ENCODE assay signal across 1 cellular context in the genomic region with DNA sequence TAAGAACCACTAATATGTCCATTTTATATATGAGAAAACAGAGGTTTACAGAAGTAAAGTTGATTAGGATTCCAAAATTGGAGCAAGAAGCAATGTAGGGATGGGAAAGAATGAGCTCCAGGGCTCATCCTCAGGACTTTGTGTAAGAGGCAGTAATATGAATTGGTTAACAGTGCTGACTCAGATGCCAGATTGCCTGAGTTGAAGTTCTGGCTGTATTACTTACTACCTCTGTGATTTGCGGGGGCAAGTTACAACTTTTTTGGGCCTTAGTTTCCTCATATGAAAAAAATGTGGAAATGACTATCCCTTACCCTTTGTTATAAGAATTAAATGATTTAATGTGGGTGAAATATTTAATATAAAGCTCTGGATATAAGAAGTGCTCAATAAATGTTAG.
TF ChIP-seq lines count a peak whose summit lies in the region.

No MANE protein-coding gene starts in this region.

TF ChIP-seq in IMR-90, 13 proteins besides CTCF, POLR2A, EP300 and RAD21:
- TF ChIP-seq, protein P1, sequence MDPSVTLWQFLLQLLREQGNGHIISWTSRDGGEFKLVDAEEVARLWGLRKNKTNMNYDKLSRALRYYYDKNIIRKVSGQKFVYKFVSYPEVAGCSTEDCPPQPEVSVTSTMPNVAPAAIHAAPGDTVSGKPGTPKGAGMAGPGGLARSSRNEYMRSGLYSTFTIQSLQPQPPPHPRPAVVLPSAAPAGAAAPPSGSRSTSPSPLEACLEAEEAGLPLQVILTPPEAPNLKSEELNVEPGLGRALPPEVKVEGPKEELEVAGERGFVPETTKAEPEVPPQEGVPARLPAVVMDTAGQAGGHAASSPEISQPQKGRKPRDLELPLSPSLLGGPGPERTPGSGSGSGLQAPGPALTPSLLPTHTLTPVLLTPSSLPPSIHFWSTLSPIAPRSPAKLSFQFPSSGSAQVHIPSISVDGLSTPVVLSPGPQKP (IDR thresholded peaks at IDR 0.05; ENCODE audit: borderline replicate concordance, low read depth, low read length), result no peak
- TF ChIP-seq BHLHE40 (IDR thresholded peaks at IDR 0.05; ENCODE audit: low read depth, low read length) (no peak), CHD1 (IDR thresholded peaks at IDR 0.05; ENCODE audit: low read depth, low read length) (no peak), CEBPB (IDR thresholded peaks at IDR 0.05; ENCODE audit: low read depth, low read length) (no peak), RFX5 (IDR thresholded peaks at IDR 0.05; ENCODE audit: low read depth, low read length) (no peak), RCOR1 (IDR thresholded peaks at IDR 0.05; ENCODE audit: insufficient replicate concordance, low read length) (no peak)
